Comparison of ENCODE assay signal across 8 cellular contexts in the genomic region with DNA sequence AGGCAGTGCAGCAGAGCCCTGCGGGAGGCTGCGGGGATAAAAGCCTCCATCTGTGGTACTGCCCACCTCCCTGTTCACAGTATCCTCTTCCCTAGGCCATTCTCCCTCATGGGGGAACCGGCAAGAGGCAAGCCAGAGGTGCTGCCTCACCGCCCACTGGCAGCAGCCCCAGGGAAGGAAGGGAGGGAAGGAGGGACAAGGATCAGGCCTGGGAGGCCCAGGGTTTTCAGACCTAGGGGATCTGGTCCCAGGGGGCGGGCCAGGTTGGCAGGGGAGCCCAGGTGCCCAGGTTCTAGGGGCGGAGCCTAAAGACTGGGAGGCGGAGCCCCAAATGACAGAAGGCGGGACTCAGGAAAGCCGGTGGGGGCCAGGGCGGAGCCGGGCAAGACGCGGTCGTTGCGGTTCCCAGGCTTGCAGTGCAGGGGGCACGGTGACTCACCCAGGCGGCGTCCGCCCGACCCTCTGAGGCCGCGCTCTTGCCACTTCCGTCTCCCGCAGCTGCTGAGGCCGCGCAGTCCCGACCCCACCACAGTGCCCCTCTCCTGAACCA. TPM values are rescaled to one million over a fixed set of nuclear protein-coding genes. Genes with fewer than 3 reads are reported as not detected.
DNase-seq lines count a peak whose midpoint lies in the region; ATAC-seq, FAIRE-seq and TF ChIP-seq lines count a peak whose summit lies in the region.

No MANE protein-coding gene starts in this region.

- DNase-seq in MG63 = no peak
- DNase-seq in H1 (ENCODE audit: low read depth in 1 of 2, low spot score in 2 of 2) = no peak
- DNase-seq in osteoblast (ENCODE audit: insufficient read length, low spot score, missing footprints) = peak; percentile 76
- DNase-seq in GM03348 (ENCODE audit: low spot score) = no peak
- no peak for DNase-seq in activated CD4-positive, CD25-positive, alpha-beta regulatory T cell (lab: John Stamatoyannopoulos, UW)
- DNase-seq in epidermal melanocyte (ENCODE audit: insufficient read length, low spot score) = no peak

- H2BK12ac ChIP-seq in H1 (ENCODE audit: low read depth, low read length) = peak overlapping the region; percentile 46; the same call in 1 of the 2 replicates

- no peak overlapping the region for H3K23ac ChIP-seq in H1 (ENCODE audit: insufficient read length)

- POLR2A ChIA-PET in H1 (lab: Charles Lee; ENCODE audit: partially characterized antibody) = interaction anchor here (1.1 to 4.6 kb wide), 6 partner anchors 14 to 638 kb away, joined by 3 to 42 read pairs (median 16); a partner anchor contains a TSS

- H3K14ac ChIP-seq in H1 (ENCODE audit: insufficient read length) = no peak overlapping the region

- H2BK15ac ChIP-seq in H1 (ENCODE audit: low read length) = no peak overlapping the region

- H3K27ac ChIP-seq in H1 (ENCODE audit: low read depth, low read length) (peak overlapping the region; percentile 58), osteoblast (ENCODE audit: low read depth, low read length) (peak overlapping the region; percentile 73)

- peak overlapping the region; percentile 55; the same call in 1 of the 2 replicates for H3K18ac ChIP-seq in H1 (ENCODE audit: extremely low read depth, low read length)

- peaks cover 0 to 23% of the 10 kb centered on the region in 2 experiments; a peak in 2 of 4 replicates for H3K79me2 ChIP-seq in H1 (ENCODE audit: control insufficient read depth in 1 of 2, insufficient read depth in 2 of 2, low read length in 2 of 2)
- peaks cover 10% of the 10 kb centered on the region for H3K79me2 ChIP-seq in osteoblast (ENCODE audit: insufficient read depth, low read length)

- WGBS in H1 (ENCODE audit: extremely low coverage in 1 of 2, insufficient coverage in 1 of 2, insufficient read length in 1 of 2, insufficient replicate concordance in 2 of 2, low coverage in 1 of 2, low lambda C conversion rate in 2 of 2, missing lambda C conversion rate in 1 of 2), 2 experiments = 9% methylated on average over 15 of the region's 27 CpGs; no CpG with 5 or more reads in 1 of the 2 experiments

- TF ChIP-seq POLR2A in GM10847 (IDR thresholded peaks at IDR 0.05; ENCODE audit: extremely low read depth, insufficient read length) (peak; percentile 71), H1 (IDR thresholded peaks at IDR 0.05; ENCODE audit: control extremely low read depth in 1 of 2, low read depth in 2 of 2, low read length in 2 of 2) (peak in 1 of 2 experiments; percentile 79; a peak in 1 of 3 replicates)

- H3K4me1 ChIP-seq in H1 (replicated peaks in 1 of 4; ENCODE audit: control insufficient read depth in 3 of 4, insufficient read depth in 4 of 4, low read length in 3 of 4) (peaks cover 0 to 18% (median 5%) of the 10 kb centered on the region in 4 experiments; a peak in 5 of 7 replicates), osteoblast (ENCODE audit: insufficient read depth, low read length) (peaks cover 19% of the 10 kb centered on the region)

- peak overlapping the region; percentile 68 for H3K4me3 ChIP-seq in MG63
- peak overlapping the region; percentile 79 to 88 (median 81) for H3K4me3 ChIP-seq in H1 (ENCODE audit: extremely low read depth in 1 of 4, insufficient read depth in 2 of 4, low read depth in 3 of 4, low read length in 4 of 4)
- peak overlapping the region; percentile 89 for H3K4me3 ChIP-seq in osteoblast (ENCODE audit: insufficient read depth, low read length)

- H3K9me3 ChIP-seq in MG63 (no peaks in the 10 kb centered on the region), H1 (ENCODE audit: insufficient read depth in 2 of 2, low read depth in 1 of 2, low read length in 1 of 2) (no peaks in the 10 kb centered on the region), osteoblast (ENCODE audit: low read depth, low read length) (no peaks in the 10 kb centered on the region)

- H3K56ac ChIP-seq in H1 (replicated peaks; ENCODE audit: insufficient read length, low read depth, low read length) = peak overlapping the region; percentile 34

- H3K4me2 ChIP-seq in H1 (ENCODE audit: insufficient read depth in 1 of 2, low read depth in 2 of 2, low read length in 2 of 2) (peak overlapping the region; percentile 86 to 95), osteoblast (ENCODE audit: insufficient read depth, low read length) (peak overlapping the region; percentile 97)

- H4K20me1 ChIP-seq in H1 (replicated peaks in 1 of 2; ENCODE audit: control insufficient read depth in 1 of 2, insufficient read depth in 2 of 2, low read length in 2 of 2) (peaks cover 0 to 2% of the 10 kb centered on the region in 2 experiments), osteoblast (ENCODE audit: insufficient read depth, low read length) (peaks cover 7% of the 10 kb centered on the region)

- H3K79me1 ChIP-seq in H1 (ENCODE audit: low read depth, low read length) = peaks cover 4% of the 10 kb centered on the region

- CTCF ChIA-PET in H1 (lab: Charles Lee; ENCODE audit: partially characterized antibody) = interaction anchor here (1.1 to 7.5 kb wide), 5 partner anchors 10 to 76 kb away, joined by 3 to 163 read pairs (median 10); no protein-coding TSS in a partner anchor

- peak overlapping the region; percentile 61 for H2BK5ac ChIP-seq in H1 (ENCODE audit: low read depth, low read length)

- no peak overlapping the region for H4K5ac ChIP-seq in H1 (ENCODE audit: insufficient read length, low read depth, low read length)

- H3K9ac ChIP-seq in H1 (replicated peaks in 1 of 4; ENCODE audit: extremely low read depth in 1 of 4, low read depth in 3 of 4, low read length in 3 of 4) = peak overlapping the region in 3 of 4 experiments; percentile 67 to 81 (median 70); a peak in 6 of 7 replicates

- H3K27me3 ChIP-seq in MG63 (no peaks in the 10 kb centered on the region), H1 (replicated peaks in 1 of 4; ENCODE audit: control insufficient read depth in 3 of 4, extremely low read depth in 1 of 4, insufficient read depth in 3 of 4, low read length in 3 of 4) (no peaks in the 10 kb centered on the region), osteoblast (ENCODE audit: insufficient read depth, low read length) (no peaks in the 10 kb centered on the region)

- no peak for ATAC-seq in GM19455 (IDR thresholded peaks at IDR 0.05; ENCODE audit: unreplicated experiment)

- no peak for TF ChIP-seq RAD21 in H1 (IDR thresholded peaks at IDR 0.05 in 1 of 2, conservative IDR thresholded peaks at IDR 0.05 in 1 of 2; ENCODE audit: low read depth in 2 of 2, low read length in 2 of 2)

- no peak overlapping the region for H2AFZ ChIP-seq in H1 (ENCODE audit: low read length)
- peak overlapping the region; percentile 88 for H2AFZ ChIP-seq in osteoblast (ENCODE audit: low read length)

- FAIRE-seq in H1 (lab: Jason Lieb, UNC) = no peak

- H4K8ac ChIP-seq in H1 (ENCODE audit: extremely low read depth, insufficient read depth, low read length) = peak overlapping the region; percentile 81; the same call in 1 of the 2 replicates

- H3K4ac ChIP-seq in H1 (replicated peaks; ENCODE audit: insufficient read length, low read depth, low read length) = peak overlapping the region; percentile 40

- H2BK20ac ChIP-seq in H1 (ENCODE audit: low read length) = no peak overlapping the region

- peaks cover 6% of the 10 kb centered on the region for H3K36me3 ChIP-seq in MG63
- peaks cover 0 to 3% (median under 1%) of the 10 kb centered on the region in 4 experiments; a peak in 3 of 8 replicates for H3K36me3 ChIP-seq in H1 (ENCODE audit: control insufficient read depth in 2 of 4, insufficient read depth in 4 of 4, low read length in 3 of 4)
- H3K36me3 ChIP-seq in osteoblast (ENCODE audit: insufficient read depth, low read length) = peaks cover 1% of the 10 kb centered on the region

- H2AK5ac ChIP-seq in H1 (ENCODE audit: low read depth, low read length) = peak overlapping the region; percentile 26; the same call in 1 of the 2 replicates

- peaks cover 15% of the 10 kb centered on the region for H3K23me2 ChIP-seq in H1 (ENCODE audit: low read depth, low read length)

- TF ChIP-seq CTCF in H1 (IDR thresholded peaks at IDR 0.05; ENCODE audit: control extremely low read depth in 1 of 3, insufficient read depth in 1 of 3, low read depth in 1 of 3, low read length in 3 of 3) (no peak), osteoblast (IDR thresholded peaks at IDR 0.05; ENCODE audit: extremely low read depth, low read depth, low read length) (no peak)

- TF ChIP-seq EP300 in H1 (IDR thresholded peaks at IDR 0.05; ENCODE audit: borderline replicate concordance in 1 of 2, low read depth in 2 of 2, low read length in 2 of 2) = 0 out of 3 replicates have a peak, but pooled peaks of 1 of the 2 experiments have one; percentile 42

- H4K91ac ChIP-seq in H1 (replicated peaks; ENCODE audit: insufficient read length, low read length) = peak overlapping the region; percentile 69

- no peak overlapping the region for H2BK120ac ChIP-seq in H1 (replicated peaks; ENCODE audit: low read depth, low read length)

TF ChIP-seq in H1, 55 proteins besides CTCF, POLR2A, EP300 and RAD21 (continues in another document):
- TF ChIP-seq RNF2 (IDR thresholded peaks at IDR 0.05; ENCODE audit: borderline replicate concordance, low read depth, low read length, missing control alignments, poor library complexity, severe bottlenecking) = no peak
- no peak for TF ChIP-seq RBBP5 (IDR thresholded peaks at IDR 0.05; ENCODE audit: borderline replicate concordance, low read depth, low read length)

RNA-seq across cellular contexts. Expression of a gene that starts 3.0 kb away (rescaled TPM):
- total RNA-seq in MG63 (2014; rRNA removed; shearing (Covaris generic); ENCODE audit: low replicate concordance) = 17.6 and 26.4 TPM in 2 replicates
- 33.4 and 39.2 TPM in 2 replicates for total RNA-seq in H1 (2021; fragmentation: NEBNext Ultra II Directional; extraction: Animal tissue kit (Norgen Biotek cat#: 25700))
- 15.9 and 17.7 TPM in 2 replicates for polyA plus RNA-seq in H1 (2011; rRNA removed)
- 27.1 TPM for polyA plus RNA-seq in H1 (2011; cell fraction: cytosol; rRNA removed)
- polyA plus RNA-seq in H1 (2011; cell fraction: nucleus; rRNA removed) = 54.2 TPM
- 17.8 to 25.9 TPM (median 22.8 TPM) in 4 replicates for polyA plus RNA-seq in H1 (2012, experiment 1 of 2)
- polyA plus RNA-seq in H1 (2012, experiment 2 of 2) = 8.3 TPM
- polyA plus RNA-seq in H1 (2013, experiment 1 of 2) = 11.7 TPM
- polyA plus RNA-seq in H1 (2013, experiment 2 of 2) = 10.6 TPM
- 149 and 157 TPM in 2 replicates for polyA minus RNA-seq in H1 (2011; rRNA and poly(A)+ RNA removed)
- 35.4 TPM for polyA minus RNA-seq in H1 (2011; cell fraction: cytosol; rRNA and poly(A)+ RNA removed)
- 40.5 TPM for polyA minus RNA-seq in H1 (2011; cell fraction: nucleus; rRNA and poly(A)+ RNA removed)
- 43.6 and 51.4 TPM in 2 replicates for total RNA-seq in osteoblast

RNA-seq across cellular contexts. Expression of a gene that starts 29.2 kb away (rescaled TPM):
- total RNA-seq in MG63 (2014; rRNA removed; shearing (Covaris generic); ENCODE audit: low replicate concordance) = not detected in 2 replicates
- not detected in 2 replicates for total RNA-seq in H1 (2021; fragmentation: NEBNext Ultra II Directional; extraction: Animal tissue kit (Norgen Biotek cat#: 25700))
- polyA plus RNA-seq in H1 (2011; rRNA removed) = 0.02 TPM in 1 of 2 replicates, not detected in the other
- polyA plus RNA-seq in H1 (2011; cell fraction: cytosol; rRNA removed) = 0.03 TPM
- polyA plus RNA-seq in H1 (2011; cell fraction: nucleus; rRNA removed) = not detected
- polyA plus RNA-seq in H1 (2012, experiment 1 of 2) = not detected in 4 replicates
- polyA plus RNA-seq in H1 (2012, experiment 2 of 2) = not detected
- polyA plus RNA-seq in H1 (2013, experiment 1 of 2) = 0.02 TPM
- not detected for polyA plus RNA-seq in H1 (2013, experiment 2 of 2)
- 0.05 TPM in 1 of 2 replicates, not detected in the other for polyA minus RNA-seq in H1 (2011; rRNA and poly(A)+ RNA removed)
- polyA minus RNA-seq in H1 (2011; cell fraction: cytosol; rRNA and poly(A)+ RNA removed) = not detected
- 0.20 TPM for polyA minus RNA-seq in H1 (2011; cell fraction: nucleus; rRNA and poly(A)+ RNA removed)
- under 0.01 TPM in 2 replicates for total RNA-seq in osteoblast
